Comparison of ENCODE assay signal across 2 cellular contexts in the genomic region with DNA sequence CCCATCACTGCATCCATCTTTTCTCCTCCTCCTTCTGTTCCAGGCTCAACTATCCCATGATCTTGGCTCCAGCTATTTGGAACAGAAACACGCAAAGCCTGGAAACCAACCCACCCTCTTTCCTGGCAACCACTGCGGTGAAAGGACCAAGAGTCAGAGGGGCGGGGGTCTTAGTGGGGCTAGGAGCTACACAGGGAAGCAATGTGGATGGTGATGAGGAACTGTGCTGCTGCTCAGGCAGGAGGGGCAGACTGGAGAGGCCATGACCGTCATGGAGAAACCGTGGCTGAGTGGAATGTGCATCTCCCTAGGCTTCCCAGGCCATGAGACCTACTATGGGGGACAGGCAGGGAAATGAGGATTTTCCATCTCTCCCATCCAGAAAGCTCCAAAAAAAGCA.
TF ChIP-seq lines count a peak whose summit lies in the region.

No MANE protein-coding gene starts in this region.

TF ChIP-seq in liver, 16 proteins besides CTCF, POLR2A, EP300 and RAD21:
- no peak for TF ChIP-seq RXRA (IDR thresholded peaks at IDR 0.05)
- no peak for TF ChIP-seq GABPA (IDR thresholded peaks at IDR 0.05 in 1 of 2, conservative IDR thresholded peaks at IDR 0.05 in 1 of 2)
- TF ChIP-seq TAF1 (conservative IDR thresholded peaks at IDR 0.05) = no peak
- TF ChIP-seq NR2F2 (IDR thresholded peaks at IDR 0.05) = no peak
- no peak for TF ChIP-seq SP1 (IDR thresholded peaks at IDR 0.05)
- TF ChIP-seq, protein P1, sequence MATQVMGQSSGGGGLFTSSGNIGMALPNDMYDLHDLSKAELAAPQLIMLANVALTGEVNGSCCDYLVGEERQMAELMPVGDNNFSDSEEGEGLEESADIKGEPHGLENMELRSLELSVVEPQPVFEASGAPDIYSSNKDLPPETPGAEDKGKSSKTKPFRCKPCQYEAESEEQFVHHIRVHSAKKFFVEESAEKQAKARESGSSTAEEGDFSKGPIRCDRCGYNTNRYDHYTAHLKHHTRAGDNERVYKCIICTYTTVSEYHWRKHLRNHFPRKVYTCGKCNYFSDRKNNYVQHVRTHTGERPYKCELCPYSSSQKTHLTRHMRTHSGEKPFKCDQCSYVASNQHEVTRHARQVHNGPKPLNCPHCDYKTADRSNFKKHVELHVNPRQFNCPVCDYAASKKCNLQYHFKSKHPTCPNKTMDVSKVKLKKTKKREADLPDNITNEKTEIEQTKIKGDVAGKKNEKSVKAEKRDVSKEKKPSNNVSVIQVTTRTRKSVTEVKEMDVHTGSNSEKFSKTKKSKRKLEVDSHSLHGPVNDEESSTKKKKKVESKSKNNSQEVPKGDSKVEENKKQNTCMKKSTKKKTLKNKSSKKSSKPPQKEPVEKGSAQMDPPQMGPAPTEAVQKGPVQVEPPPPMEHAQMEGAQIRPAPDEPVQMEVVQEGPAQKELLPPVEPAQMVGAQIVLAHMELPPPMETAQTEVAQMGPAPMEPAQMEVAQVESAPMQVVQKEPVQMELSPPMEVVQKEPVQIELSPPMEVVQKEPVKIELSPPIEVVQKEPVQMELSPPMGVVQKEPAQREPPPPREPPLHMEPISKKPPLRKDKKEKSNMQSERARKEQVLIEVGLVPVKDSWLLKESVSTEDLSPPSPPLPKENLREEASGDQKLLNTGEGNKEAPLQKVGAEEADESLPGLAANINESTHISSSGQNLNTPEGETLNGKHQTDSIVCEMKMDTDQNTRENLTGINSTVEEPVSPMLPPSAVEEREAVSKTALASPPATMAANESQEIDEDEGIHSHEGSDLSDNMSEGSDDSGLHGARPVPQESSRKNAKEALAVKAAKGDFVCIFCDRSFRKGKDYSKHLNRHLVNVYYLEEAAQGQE (IDR thresholded peaks at IDR 0.05) = no peak
- TF ChIP-seq JUND (IDR thresholded peaks at IDR 0.05) = no peak
- TF ChIP-seq, protein P2, sequence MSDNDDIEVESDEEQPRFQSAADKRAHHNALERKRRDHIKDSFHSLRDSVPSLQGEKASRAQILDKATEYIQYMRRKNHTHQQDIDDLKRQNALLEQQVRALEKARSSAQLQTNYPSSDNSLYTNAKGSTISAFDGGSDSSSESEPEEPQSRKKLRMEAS (IDR thresholded peaks at IDR 0.05) = no peak
- TF ChIP-seq HNF4A (conservative IDR thresholded peaks at IDR 0.05) = no peak
- TF ChIP-seq EGR1 (IDR thresholded peaks at IDR 0.05; ENCODE audit: low read depth in 2 of 2) = no peak
- TF ChIP-seq ATF3 (IDR thresholded peaks at IDR 0.05) = no peak
- no peak for TF ChIP-seq FOXA1 (IDR thresholded peaks at IDR 0.05)
- no peak for TF ChIP-seq YY1 (IDR thresholded peaks at IDR 0.05)

TF ChIP-seq in HepG2, 621 proteins besides CTCF, POLR2A, EP300 and RAD21:
- TF ChIP-seq THAP11 (CRISPR knock-in tag; IDR thresholded peaks at IDR 0.05) (no peak), KLF13 (CRISPR knock-in tag; IDR thresholded peaks at IDR 0.05) (no peak), ZNF180 (CRISPR knock-in tag; IDR thresholded peaks at IDR 0.05; ENCODE audit: borderline replicate concordance, low read depth) (no peak), ZSCAN31 (CRISPR knock-in tag; IDR thresholded peaks at IDR 0.05; ENCODE audit: low read depth) (no peak), KLF11 (CRISPR knock-in tag; IDR thresholded peaks at IDR 0.05) (no peak), ZKSCAN8 (CRISPR knock-in tag; IDR thresholded peaks at IDR 0.05; ENCODE audit: borderline replicate concordance) (no peak), GMEB1 (CRISPR knock-in tag; IDR thresholded peaks at IDR 0.05; ENCODE audit: borderline replicate concordance) (no peak), RORA (CRISPR knock-in tag; IDR thresholded peaks at IDR 0.05) (no peak), CHCHD3 (CRISPR knock-in tag; IDR thresholded peaks at IDR 0.05) (no peak)
- TF ChIP-seq, protein P3, sequence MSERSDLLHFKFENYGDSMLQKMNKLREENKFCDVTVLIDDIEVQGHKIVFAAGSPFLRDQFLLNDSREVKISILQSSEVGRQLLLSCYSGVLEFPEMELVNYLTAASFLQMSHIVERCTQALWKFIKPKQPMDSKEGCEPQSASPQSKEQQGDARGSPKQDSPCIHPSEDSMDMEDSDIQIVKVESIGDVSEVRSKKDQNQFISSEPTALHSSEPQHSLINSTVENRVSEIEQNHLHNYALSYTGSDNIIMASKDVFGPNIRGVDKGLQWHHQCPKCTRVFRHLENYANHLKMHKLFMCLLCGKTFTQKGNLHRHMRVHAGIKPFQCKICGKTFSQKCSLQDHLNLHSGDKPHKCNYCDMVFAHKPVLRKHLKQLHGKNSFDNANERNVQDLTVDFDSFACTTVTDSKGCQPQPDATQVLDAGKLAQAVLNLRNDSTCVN (CRISPR knock-in tag; IDR thresholded peaks at IDR 0.05; ENCODE audit: borderline replicate concordance) = no peak
TF ChIP-seq in HepG2: peak in this region for 0.
